In genomic region chr5:65753189-65753588, GRCh38 we compare ENCODE assay signal across 33 cellular contexts.
"Had no signal": no experiment of that assay in that cellular context is flagged by ENCODE, and none has a peak within 500 bp of the region (broad histone marks: within the 10 kb centered on the region; RNA-seq: fewer than 3 reads in every experiment).

No MANE protein-coding gene starts in this region.

- H3K27ac ChIP-seq: SJSA1 had no signal

- H3K9ac ChIP-seq: SK-N-SH had no signal

- H3K27me3 Mint-ChIP-seq: activated CD4-positive, alpha-beta T cell treated with anti-CD3 and anti-CD28 coated beads for 36 hours; activated CD8-positive, alpha-beta T cell treated with anti-CD3 and anti-CD28 coated beads for 36 hours; activated naive CD8-positive, alpha-beta T cell treated with anti-CD3 and anti-CD28 coated beads for 36 hours; activated T-helper 17 cell treated with anti-CD3 and anti-CD28 coated beads, Interleukin-2, amount 50 U/mL, for 72 hours; brain; IgD-negative memory B cell had no signal

- FAIRE-seq: bronchial epithelial cell, TTC549 had no signal

- H3K27ac Mint-ChIP-seq: activated CD4-positive, alpha-beta T cell treated with anti-CD3 and anti-CD28 coated beads for 36 hours; activated CD8-positive, alpha-beta T cell treated with anti-CD3 and anti-CD28 coated beads for 36 hours; activated naive CD8-positive, alpha-beta T cell treated with anti-CD3 and anti-CD28 coated beads for 36 hours; activated T-cell treated with anti-CD3 and anti-CD28 coated beads, Interleukin-2, amount 50 U/mL, for 72 hours; activated T-helper 17 cell treated with anti-CD3 and anti-CD28 coated beads, Interleukin-2, amount 50 U/mL, for 72 hours; brain; IgD-negative memory B cell; T-helper 1 cell treated with Interleukin-12 subunit alpha and Interleukin-12 subunit beta and Interleukin-4 antibody, amounts not matched to agents 30 μg/mL and 1 μg/mL, for 36 hours; T-helper 2 cell treated with Interferon-gamma antibody and Interleukin-4, amounts not matched to agents 5 μg/mL and 100 μg/mL, for 36 hours; WTC11 had no signal

- H3K4me1 ChIP-seq: SJSA1 had no signal

- H3K4me3 ChIP-seq: SJSA1 had no signal

- H3K9me3 ChIP-seq: SJSA1, SK-N-SH had no signal

- DNase-seq: activated CD4-positive, alpha-beta T cell treated with anti-CD3 and anti-CD28 coated beads for 36 hours; activated CD8-positive, alpha-beta T cell treated with anti-CD3 and anti-CD28 coated beads for 36 hours; activated effector memory CD4-positive, alpha-beta T cell treated with anti-CD3 and anti-CD28 coated beads, Interleukin-2, amount 50 U/mL, for 16 hours; activated naive CD4-positive, alpha-beta T cell; activated naive CD4-positive, alpha-beta T cell treated with anti-CD3 and anti-CD28 coated beads, Interleukin-2, amount 50 U/mL, for 16 hours; activated naive CD8-positive, alpha-beta T cell treated with anti-CD3 and anti-CD28 coated beads for 36 hours; activated T-cell treated with anti-CD3 and anti-CD28 coated beads, Interleukin-2, amount 50 U/mL, for 1 hour; activated T-cell treated with anti-CD3 and anti-CD28 coated beads, Interleukin-2, amount 50 U/mL, for 72 hours; caudate nucleus; cerebellar nuclear complex; Karpas-422; KBM-7; NCI-H1048; NCI-H1105 treated with DMSO at 0.1 percent for 48 hours; NCI-H1436 treated with DMSO at 0.1 percent for 48 hours; NCI-H187 treated with DMSO at 0.1 percent for 48 hours; NCI-H2081; NCI-H2171 treated with DMSO at 0.1 percent for 48 hours; NCI-H2227 treated with DMSO at 0.1 percent for 48 hours; NCI-H446 treated with DMSO at 0.1 percent for 48 hours; NCI-H524; NCI-H69; SHP77 treated with DMSO at 0.1 percent for 48 hours; SK-N-SH had no signal

- H3K4me1 Mint-ChIP-seq: activated CD4-positive, alpha-beta T cell treated with anti-CD3 and anti-CD28 coated beads for 36 hours; activated T-helper 17 cell treated with anti-CD3 and anti-CD28 coated beads, Interleukin-2, amount 50 U/mL, for 72 hours; IgD-negative memory B cell had no signal

- H3K36me3 ChIP-seq: SJSA1 had no signal

- H3K27me3 ChIP-seq: SJSA1 had no signal

- H3K4me2 ChIP-seq: SK-N-SH had no signal

- H3K9me2 ChIP-seq: SK-N-SH had no signal

- H3K4me3 Mint-ChIP-seq: activated CD4-positive, alpha-beta T cell treated with anti-CD3 and anti-CD28 coated beads for 36 hours; activated CD8-positive, alpha-beta T cell treated with anti-CD3 and anti-CD28 coated beads for 36 hours; activated naive CD8-positive, alpha-beta T cell treated with anti-CD3 and anti-CD28 coated beads for 36 hours; activated T-cell treated with anti-CD3 and anti-CD28 coated beads, Interleukin-2, amount 50 U/mL, for 72 hours; activated T-helper 17 cell treated with anti-CD3 and anti-CD28 coated beads, Interleukin-2, amount 50 U/mL, for 72 hours; brain; IgD-negative memory B cell; T-helper 1 cell treated with Interleukin-12 subunit alpha and Interleukin-12 subunit beta and Interleukin-4 antibody, amounts not matched to agents 30 μg/mL and 1 μg/mL, for 36 hours; T-helper 2 cell treated with Interferon-gamma antibody and Interleukin-4, amounts not matched to agents 5 μg/mL and 100 μg/mL, for 36 hours; WTC11 had no signal

- H3K9me3 Mint-ChIP-seq: activated CD8-positive, alpha-beta T cell treated with anti-CD3 and anti-CD28 coated beads for 36 hours; activated naive CD8-positive, alpha-beta T cell treated with anti-CD3 and anti-CD28 coated beads for 36 hours; activated T-helper 17 cell treated with anti-CD3 and anti-CD28 coated beads, Interleukin-2, amount 50 U/mL, for 72 hours; brain; T-helper 1 cell treated with Interleukin-12 subunit alpha and Interleukin-12 subunit beta and Interleukin-4 antibody, amounts not matched to agents 30 μg/mL and 1 μg/mL, for 36 hours; T-helper 2 cell treated with Interferon-gamma antibody and Interleukin-4, amounts not matched to agents 5 μg/mL and 100 μg/mL, for 36 hours had no signal

- H3K36me3 Mint-ChIP-seq: WTC11 had no signal
